In genomic region chr9:5832093-5832542, GRCh38 we compare ENCODE assay signal across 9 cellular contexts. TPM values are rescaled to one million over a fixed set of nuclear protein-coding genes. Genes with fewer than 3 reads are reported as not detected.
DNase-seq lines count a peak whose midpoint lies in the region; ATAC-seq and TF ChIP-seq lines count a peak whose summit lies in the region.
"Had no signal": no experiment of that assay in that cellular context is flagged by ENCODE, and none has a peak within 500 bp of the region (broad histone marks: within the 10 kb centered on the region; RNA-seq: fewer than 3 reads in every experiment).

No MANE protein-coding gene starts in this region.

- H3K27me3 ChIP-seq in HUES6 (ENCODE audit: control insufficient read depth, insufficient read depth, low read length) (peaks cover 13% of the 10 kb centered on the region), left ventricle myocardium inferior (ENCODE audit: low read depth) (no peaks in the 10 kb centered on the region)

- ATAC-seq in GM21528 (IDR thresholded peaks at IDR 0.05; ENCODE audit: low FRiP score, unreplicated experiment): no peak

- H3K27me3 Mint-ChIP-seq in activated T-helper 1 cell treated with anti-CD3 and anti-CD28 coated beads, Interleukin-12 subunit alpha, Interleukin-12 subunit beta, Interleukin-2, Interleukin-4 antibody, amounts not matched to agents 30 ng/mL and 10 ng/mL and 1 ng/mL, durations not matched to agents 14 hours and 24 hours and 36 hours (ENCODE audit: insufficient read depth): no peaks in the 10 kb centered on the region

- TF ChIP-seq CTCF in left ventricle myocardium inferior (IDR thresholded peaks at IDR 0.05; ENCODE audit: borderline replicate concordance): no peak

- peak overlapping the region; percentile 84 for H3K9ac ChIP-seq in HUES6 (ENCODE audit: low read length)

- H3K27ac Mint-ChIP-seq in activated T-helper 1 cell treated with anti-CD3 and anti-CD28 coated beads, Interleukin-12 subunit alpha, Interleukin-12 subunit beta, Interleukin-2, Interleukin-4 antibody, amounts not matched to agents 30 ng/mL and 10 ng/mL and 1 ng/mL, durations not matched to agents 14 hours and 24 hours and 36 hours: peak overlapping the region; percentile 82

- peaks cover 2% of the 10 kb centered on the region; the same call in 1 of the 2 replicates for H3K36me3 ChIP-seq in HUES6 (ENCODE audit: control insufficient read depth, insufficient read depth, low read length)
- H3K36me3 ChIP-seq in left ventricle myocardium inferior: peaks cover 7% of the 10 kb centered on the region

- H3K4me1 Mint-ChIP-seq in activated T-helper 1 cell treated with anti-CD3 and anti-CD28 coated beads, Interleukin-12 subunit alpha, Interleukin-12 subunit beta, Interleukin-2, Interleukin-4 antibody, amounts not matched to agents 30 ng/mL and 10 ng/mL and 1 ng/mL, durations not matched to agents 14 hours and 24 hours and 36 hours (ENCODE audit: low read depth): peaks cover 64% of the 10 kb centered on the region

- H3K9me3 Mint-ChIP-seq in activated T-helper 1 cell treated with anti-CD3 and anti-CD28 coated beads, Interleukin-12 subunit alpha, Interleukin-12 subunit beta, Interleukin-2, Interleukin-4 antibody, amounts not matched to agents 30 ng/mL and 10 ng/mL and 1 ng/mL, durations not matched to agents 14 hours and 24 hours and 36 hours: no peaks in the 10 kb centered on the region

- H3K4me3 ChIP-seq in HUES6 (ENCODE audit: low read depth, low read length) (peak overlapping the region; percentile 79), left ventricle myocardium inferior (peak overlapping the region; percentile 90), skeletal muscle cell (ENCODE audit: low read depth, low read length) (peak overlapping the region; percentile 66)

- H3K36me3 Mint-ChIP-seq in activated T-helper 1 cell treated with anti-CD3 and anti-CD28 coated beads, Interleukin-12 subunit alpha, Interleukin-12 subunit beta, Interleukin-2, Interleukin-4 antibody, amounts not matched to agents 30 ng/mL and 10 ng/mL and 1 ng/mL, durations not matched to agents 14 hours and 24 hours and 36 hours (ENCODE audit: low read depth): peaks cover 25% of the 10 kb centered on the region

- peak; percentile 52 for DNase-seq in SKM-1 treated with dmso at 0.1 percent for 144 hours (lab: John Stamatoyannopoulos, UW; ENCODE audit: unreplicated experiment)
- DNase-seq in SKM-1 (lab: John Stamatoyannopoulos, UW; ENCODE audit: unreplicated experiment): no peak
- no peak for DNase-seq in activated T-helper 1 cell treated with anti-CD3 and anti-CD28 coated beads, Interleukin-12 subunit alpha, Interleukin-12 subunit beta, Interleukin-2, Interleukin-4 antibody, amounts not matched to agents 30 ng/mL and 10 ng/mL and 1 ng/mL, durations not matched to agents 14 hours and 24 hours and 36 hours (ENCODE audit: low spot score)
- DNase-seq in left ventricle myocardium inferior: no peak
- DNase-seq in skeletal muscle cell (ENCODE audit: low read depth): no peak
- DNase-seq in DMS153 (lab: John Stamatoyannopoulos, UW): no peak

- peaks cover 12% of the 10 kb centered on the region for H3K4me1 ChIP-seq in HUES6 (ENCODE audit: control insufficient read depth, insufficient read depth, low read length)
- peaks cover 38% of the 10 kb centered on the region for H3K4me1 ChIP-seq in left ventricle myocardium inferior

- peak overlapping the region; percentile 92 for H3K4me3 Mint-ChIP-seq in activated T-helper 1 cell treated with anti-CD3 and anti-CD28 coated beads, Interleukin-12 subunit alpha, Interleukin-12 subunit beta, Interleukin-2, Interleukin-4 antibody, amounts not matched to agents 30 ng/mL and 10 ng/mL and 1 ng/mL, durations not matched to agents 14 hours and 24 hours and 36 hours

- H3K9me3 ChIP-seq in HUES6 (ENCODE audit: control insufficient read depth, insufficient read depth, low read depth, low read length) (no peaks in the 10 kb centered on the region), left ventricle myocardium inferior (replicated peaks) (no peaks in the 10 kb centered on the region)

- H3K27ac ChIP-seq in HUES6 (ENCODE audit: low read depth, low read length) (no peak overlapping the region), left ventricle myocardium inferior (replicated peaks) (peak overlapping the region; percentile 80)

- intact Hi-C loops in activated T-helper 1 cell treated with anti-CD3 and anti-CD28 coated beads, Interleukin-12 subunit alpha, Interleukin-12 subunit beta, Interleukin-2, Interleukin-4 antibody, amounts not matched to agents 30 ng/mL and 10 ng/mL and 1 ng/mL, durations not matched to agents 14 hours and 24 hours and 36 hours (cut with micrococcal nuclease): loop anchor here (1.0 to 5.0 kb wide), 5 partner anchors 45 to 925 kb away; partner anchors contain the start of genes KDM4C and RIC1
- intact Hi-C loops in left ventricle myocardium inferior (cut with micrococcal nuclease): no loop called here

RNA-seq across cellular contexts. Expression of gene ERMP1, which starts 0.8 kb away (rescaled TPM):
- total RNA-seq in activated T-helper 1 cell treated with anti-CD3 and anti-CD28 coated beads, Interleukin-12 subunit alpha, Interleukin-12 subunit beta, Interleukin-2, Interleukin-4 antibody, amounts not matched to agents 30 ng/mL and 10 ng/mL and 1 ng/mL, durations not matched to agents 14 hours and 24 hours and 36 hours: 23.1 and 24.1 TPM in 2 replicates
- total RNA-seq in left ventricle myocardium inferior: 23.9 TPM

RNA-seq across cellular contexts. Expression of gene MLANA, which starts 58.6 kb away (rescaled TPM):
- total RNA-seq in activated T-helper 1 cell treated with anti-CD3 and anti-CD28 coated beads, Interleukin-12 subunit alpha, Interleukin-12 subunit beta, Interleukin-2, Interleukin-4 antibody, amounts not matched to agents 30 ng/mL and 10 ng/mL and 1 ng/mL, durations not matched to agents 14 hours and 24 hours and 36 hours: not detected in 2 replicates
- not detected for total RNA-seq in left ventricle myocardium inferior
- total RNA-seq: subcutaneous adipose tissue had no signal
